Comparison of ENCODE assay signal across 8 cellular contexts in genomic region chr1:33348676-33349080, GRCh38. TPM values are rescaled to one million over a fixed set of nuclear protein-coding genes. Genes with fewer than 3 reads are reported as not detected.
A peak's percentile ranks its signal among the peaks of the same experiment; 100 is the strongest.
DNase-seq lines count a peak whose midpoint lies in the region; ATAC-seq and TF ChIP-seq lines count a peak whose summit lies in the region.

No MANE protein-coding gene starts in this region.

- H3K4me1 Mint-ChIP-seq in WTC11, result peaks cover 30% of the 10 kb centered on the region

- no peaks in the 10 kb centered on the region for H3K9me3 Mint-ChIP-seq in WTC11

- peak overlapping the region; percentile 80 for H3K4me3 Mint-ChIP-seq in WTC11

- peaks cover 0 to 30% of the 10 kb centered on the region in 2 experiments; a peak in 2 of 3 replicates for H3K36me3 ChIP-seq in HEK293 (ENCODE audit: control insufficient read depth in 2 of 2, insufficient read depth in 1 of 2, low read length in 2 of 2)
- peaks cover 25% of the 10 kb centered on the region for H3K36me3 ChIP-seq in neuron (ENCODE audit: insufficient read depth, low read length)

- no peak for DNase-seq in WTC11 (ENCODE audit: low spot score)
- peak; percentile 49 to 57 for DNase-seq in erythroblast (lab: John Stamatoyannopoulos, UW)
- no peak for DNase-seq in A172 (ENCODE audit: low spot score)

- no peak overlapping the region; the same call in 1 of the 2 replicates for H3K27ac ChIP-seq in HEK293 (ENCODE audit: extremely low read depth, low read depth, low read length)

- H3K4me3 ChIP-seq in HEK293 (ENCODE audit: low read depth, low read length) (peak overlapping the region; percentile 66), neuron (ENCODE audit: low read length) (peak overlapping the region; percentile 85)

- CTCF ChIA-PET in HEK293 (lab: Yijun Ruan, JAX), result interaction anchor here (0.9 to 2.1 kb wide), 2 partner anchors 45 to 53 kb away, joined by 4 to 6 read pairs; no protein-coding TSS in a partner anchor
- CTCF ChIA-PET in WTC11 (lab: Charles Lee), result interaction anchor here (3.2 kb wide), 1 partner anchor 53 kb away, joined by 13 read pairs; no protein-coding TSS in a partner anchor

- POLR2A ChIA-PET in HEK293 (lab: Yijun Ruan, JAX) (interaction anchor here (0.7 to 1.6 kb wide), 2 partner anchors 11 to 167 kb away, joined by 3 to 9 read pairs; partner anchors contain the start of gene TRIM62), WTC11 (lab: Charles Lee) (no interaction called here)

- H3K27me3 ChIP-seq in neuron (ENCODE audit: insufficient read depth, low read length), result no peaks in the 10 kb centered on the region

- H3K4me1 ChIP-seq in HEK293 (ENCODE audit: control insufficient read depth, insufficient read depth, low read length), result peaks cover 17% of the 10 kb centered on the region
- peaks cover 52% of the 10 kb centered on the region for H3K4me1 ChIP-seq in neuron (ENCODE audit: insufficient read depth, low read length)

- no peak overlapping the region for H3K27ac Mint-ChIP-seq in WTC11

- no peak for TF ChIP-seq POLR2A in erythroblast (IDR thresholded peaks at IDR 0.05; ENCODE audit: low read length)

- ATAC-seq in WTC11 (no peak), HG03432 (IDR thresholded peaks at IDR 0.05; ENCODE audit: unreplicated experiment) (no peak), GM18909 (IDR thresholded peaks at IDR 0.05; ENCODE audit: poor library complexity, unreplicated experiment) (no peak), HG03108 (IDR thresholded peaks at IDR 0.05; ENCODE audit: unreplicated experiment) (no peak)

- no peak for TF ChIP-seq CTCF in HEK293 (tag by site-specific recombination; IDR thresholded peaks at IDR 0.05)
- TF ChIP-seq CTCF in WTC11 (IDR thresholded peaks at IDR 0.05), result no peak

- H3K27me3 Mint-ChIP-seq in WTC11 (ENCODE audit: low read depth), result peaks cover 93% of the 10 kb centered on the region

- H3K9me3 ChIP-seq in HEK293 (ENCODE audit: control insufficient read depth, insufficient read depth, low read depth, low read length) (no peaks in the 10 kb centered on the region), neuron (ENCODE audit: low read length) (no peaks in the 10 kb centered on the region)

- no peaks in the 10 kb centered on the region for H3K36me3 Mint-ChIP-seq in WTC11

- H2AFZ ChIP-seq in neuron (ENCODE audit: low read depth, low read length), result no peak overlapping the region

TF ChIP-seq in HEK293, 187 proteins besides CTCF, POLR2A, EP300 and RAD21 (continues in another document):
- TF ChIP-seq ZNF121 (tag by site-specific recombination; IDR thresholded peaks at IDR 0.05), result no peak
- TF ChIP-seq ZSCAN16 (tag by site-specific recombination; IDR thresholded peaks at IDR 0.05), result no peak
- peak; percentile 79 for TF ChIP-seq ZFHX2 (tag by site-specific recombination; conservative IDR thresholded peaks at IDR 0.05)
- TF ChIP-seq ZNF600 (tag by site-specific recombination; IDR thresholded peaks at IDR 0.05), result peak; percentile 98
- TF ChIP-seq, protein P1, sequence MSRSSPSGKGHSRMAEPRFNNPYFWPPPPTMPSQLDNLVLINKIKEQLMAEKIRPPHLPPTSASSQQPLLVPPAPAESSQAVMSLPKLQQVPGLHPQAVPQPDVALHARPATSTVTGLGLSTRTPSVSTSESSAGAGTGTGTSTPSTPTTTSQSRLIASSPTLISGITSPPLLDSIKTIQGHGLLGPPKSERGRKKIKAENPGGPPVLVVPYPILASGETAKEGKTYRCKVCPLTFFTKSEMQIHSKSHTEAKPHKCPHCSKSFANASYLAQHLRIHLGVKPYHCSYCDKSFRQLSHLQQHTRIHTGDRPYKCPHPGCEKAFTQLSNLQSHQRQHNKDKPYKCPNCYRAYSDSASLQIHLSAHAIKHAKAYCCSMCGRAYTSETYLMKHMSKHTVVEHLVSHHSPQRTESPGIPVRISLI (tag by site-specific recombination; IDR thresholded peaks at IDR 0.05), result no peak
- no peak for TF ChIP-seq ZNF768 (tag by site-specific recombination; IDR thresholded peaks at IDR 0.05)
- TF ChIP-seq PRDM10 (tag by site-specific recombination; IDR thresholded peaks at IDR 0.05), result 0 out of 2 replicates have a peak, but pooled peaks have one; percentile 36
- TF ChIP-seq YY1 (tag by site-specific recombination; IDR thresholded peaks at IDR 0.05), result no peak

TF ChIP-seq in WTC11, 78 proteins besides CTCF, POLR2A, EP300 and RAD21 (continues in another document):
- TF ChIP-seq, protein P2, sequence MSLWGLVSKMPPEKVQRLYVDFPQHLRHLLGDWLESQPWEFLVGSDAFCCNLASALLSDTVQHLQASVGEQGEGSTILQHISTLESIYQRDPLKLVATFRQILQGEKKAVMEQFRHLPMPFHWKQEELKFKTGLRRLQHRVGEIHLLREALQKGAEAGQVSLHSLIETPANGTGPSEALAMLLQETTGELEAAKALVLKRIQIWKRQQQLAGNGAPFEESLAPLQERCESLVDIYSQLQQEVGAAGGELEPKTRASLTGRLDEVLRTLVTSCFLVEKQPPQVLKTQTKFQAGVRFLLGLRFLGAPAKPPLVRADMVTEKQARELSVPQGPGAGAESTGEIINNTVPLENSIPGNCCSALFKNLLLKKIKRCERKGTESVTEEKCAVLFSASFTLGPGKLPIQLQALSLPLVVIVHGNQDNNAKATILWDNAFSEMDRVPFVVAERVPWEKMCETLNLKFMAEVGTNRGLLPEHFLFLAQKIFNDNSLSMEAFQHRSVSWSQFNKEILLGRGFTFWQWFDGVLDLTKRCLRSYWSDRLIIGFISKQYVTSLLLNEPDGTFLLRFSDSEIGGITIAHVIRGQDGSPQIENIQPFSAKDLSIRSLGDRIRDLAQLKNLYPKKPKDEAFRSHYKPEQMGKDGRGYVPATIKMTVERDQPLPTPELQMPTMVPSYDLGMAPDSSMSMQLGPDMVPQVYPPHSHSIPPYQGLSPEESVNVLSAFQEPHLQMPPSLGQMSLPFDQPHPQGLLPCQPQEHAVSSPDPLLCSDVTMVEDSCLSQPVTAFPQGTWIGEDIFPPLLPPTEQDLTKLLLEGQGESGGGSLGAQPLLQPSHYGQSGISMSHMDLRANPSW (CRISPR knock-in tag; conservative IDR thresholded peaks at IDR 0.05; ENCODE audit: low read depth), result no peak
- TF ChIP-seq, protein P3, sequence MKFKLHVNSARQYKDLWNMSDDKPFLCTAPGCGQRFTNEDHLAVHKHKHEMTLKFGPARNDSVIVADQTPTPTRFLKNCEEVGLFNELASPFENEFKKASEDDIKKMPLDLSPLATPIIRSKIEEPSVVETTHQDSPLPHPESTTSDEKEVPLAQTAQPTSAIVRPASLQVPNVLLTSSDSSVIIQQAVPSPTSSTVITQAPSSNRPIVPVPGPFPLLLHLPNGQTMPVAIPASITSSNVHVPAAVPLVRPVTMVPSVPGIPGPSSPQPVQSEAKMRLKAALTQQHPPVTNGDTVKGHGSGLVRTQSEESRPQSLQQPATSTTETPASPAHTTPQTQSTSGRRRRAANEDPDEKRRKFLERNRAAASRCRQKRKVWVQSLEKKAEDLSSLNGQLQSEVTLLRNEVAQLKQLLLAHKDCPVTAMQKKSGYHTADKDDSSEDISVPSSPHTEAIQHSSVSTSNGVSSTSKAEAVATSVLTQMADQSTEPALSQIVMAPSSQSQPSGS (CRISPR knock-in tag; IDR thresholded peaks at IDR 0.05; ENCODE audit: borderline replicate concordance, low read depth), result no peak
- TF ChIP-seq KAT7 (CRISPR knock-in tag; IDR thresholded peaks at IDR 0.05; ENCODE audit: borderline replicate concordance) (no peak), SOX15 (CRISPR knock-in tag; IDR thresholded peaks at IDR 0.05) (no peak), NR3C1 (CRISPR knock-in tag; conservative IDR thresholded peaks at IDR 0.05; ENCODE audit: low read depth) (no peak), OVOL2 (CRISPR knock-in tag; IDR thresholded peaks at IDR 0.05; ENCODE audit: borderline replicate concordance) (no peak), NFE2L1 (CRISPR knock-in tag; IDR thresholded peaks at IDR 0.05) (no peak), USF1 (CRISPR knock-in tag; IDR thresholded peaks at IDR 0.05) (no peak), ZNF396 (CRISPR knock-in tag; IDR thresholded peaks at IDR 0.05; ENCODE audit: borderline replicate concordance) (no peak), RORB (CRISPR knock-in tag; IDR thresholded peaks at IDR 0.05) (no peak), ZBTB43 (CRISPR knock-in tag; IDR thresholded peaks at IDR 0.05) (no peak), IRF2 (CRISPR knock-in tag; IDR thresholded peaks at IDR 0.05; ENCODE audit: borderline replicate concordance, low read depth) (no peak), GTF2I (CRISPR knock-in tag; conservative IDR thresholded peaks at IDR 0.05) (no peak), MLX (CRISPR knock-in tag; IDR thresholded peaks at IDR 0.05) (no peak), IRF1 (CRISPR knock-in tag; IDR thresholded peaks at IDR 0.05) (no peak)

RNA-seq across cellular contexts. Expression of gene A3GALT2, which starts 27.8 kb away (rescaled TPM):
- total RNA-seq in WTC11 (2021), result not detected in 3 replicates
- not detected in 2 replicates for total RNA-seq in A172 (2014; rRNA removed; shearing (Covaris generic))

Comparison
In these comparisons a context has a peak if more than half of its experiments do, and no peak if none do; other contexts are left out.
1. DNase-seq: peak in erythroblast (2 of 2); none in WTC11 (single experiment) and A172 (single experiment).